ENCODE assay signal across 8 cellular contexts in the genomic region with DNA sequence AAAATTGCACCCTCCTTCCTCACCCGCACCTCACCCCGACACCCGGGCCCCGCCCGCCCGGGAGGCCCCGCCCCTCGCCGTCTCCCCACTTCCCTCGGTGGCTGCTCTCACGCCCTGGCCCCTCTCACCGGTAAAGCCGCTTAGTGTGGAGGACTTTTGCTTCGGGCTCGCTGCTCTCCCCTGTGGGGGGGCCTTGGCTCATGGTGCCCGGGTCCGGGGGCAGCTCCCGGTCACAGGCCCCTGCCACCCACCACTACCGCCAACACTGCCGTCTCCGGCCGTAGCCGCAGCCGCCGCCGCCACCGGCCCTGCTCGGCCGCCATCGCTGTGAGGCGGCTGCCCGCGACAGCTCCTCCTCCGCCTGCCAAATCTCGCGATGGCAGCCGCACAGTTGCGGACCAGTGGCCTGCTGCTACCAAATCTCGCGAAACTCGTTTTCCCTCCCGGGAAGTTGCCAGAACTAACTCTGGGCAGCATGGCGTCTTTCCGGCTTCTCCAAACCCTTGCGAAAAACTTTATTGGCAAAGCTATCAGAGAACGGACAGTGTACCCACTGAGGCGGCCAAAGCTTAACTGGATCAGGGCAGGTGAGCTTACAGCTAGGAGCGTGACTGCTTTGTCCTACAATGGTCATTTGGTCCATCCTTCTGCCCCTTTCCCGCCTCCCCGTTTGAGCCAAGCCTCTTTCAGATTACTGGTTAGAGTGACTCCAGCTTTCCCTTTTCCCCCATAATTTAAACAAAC. TPM values are rescaled to one million over a fixed set of nuclear protein-coding genes. Genes with fewer than 3 reads are reported as not detected.
DNase-seq lines count a peak whose midpoint lies in the region; ATAC-seq and TF ChIP-seq lines count a peak whose summit lies in the region.

TSS of gene SMG5 (minus strand) at position 347 of the 744 bp plus-strand sequence. CDS start at position 202, 145 bp downstream.

- H3K36me3 ChIP-seq in right atrium auricular region (peaks cover 18% of the 10 kb centered on the region), uterus (no peaks in the 10 kb centered on the region)

- H3K4me1 ChIP-seq in right atrium auricular region: peaks cover 0 to 37% of the 10 kb centered on the region in 2 donors
- peaks cover 0 to 7% of the 10 kb centered on the region in 2 donors for H3K4me1 ChIP-seq in uterus

- H3K27ac ChIP-seq in right atrium auricular region (peak within 1 kb of the TSS; percentile 93 to 94), uterus (peak within 1 kb of the TSS; percentile 92 to 93)

- intact Hi-C loops in T-helper 2 cell treated with Interferon-gamma antibody and Interleukin-4, amounts not matched to agents 100 ng/mL and 5 ng/mL, for 36 hours (cut with micrococcal nuclease): loop anchor here (1.0 to 2.0 kb wide), 6 partner anchors 56 to 458 kb away; partner anchors contain the start of genes CCT3, LAMTOR2, MRPL24 and TSACC
- intact Hi-C loops in uterus (cut with DNase I; ENCODE audit: low total_unique reads): no loop called here

- H3K4me3 ChIP-seq in right atrium auricular region: peak within 1 kb of the TSS; percentile 81 to 87
- peak within 1 kb of the TSS; percentile 98 to 99 for H3K4me3 ChIP-seq in uterus

- H3K27me3 ChIP-seq in right atrium auricular region: no peaks in the 10 kb centered on the region
- H3K27me3 ChIP-seq in uterus: no peaks in the 10 kb centered on the region

- H3K9me3 ChIP-seq in right atrium auricular region: no peaks in the 10 kb centered on the region
- no peaks in the 10 kb centered on the region for H3K9me3 ChIP-seq in uterus

- peak; percentile 52 to 88 for TF ChIP-seq POLR2A in uterus (IDR thresholded peaks at IDR 0.05)

- TF ChIP-seq CTCF in right atrium auricular region (IDR thresholded peaks at IDR 0.05) (no peak), uterus (IDR thresholded peaks at IDR 0.05) (peak in 1 of 4 experiments; percentile 21)

- DNase-seq in NCI-H187 treated with DMSO at 0.1 percent for 48 hours (lab: John Stamatoyannopoulos, UW) (peak; percentile 99), anterior cingulate cortex (lab: John Stamatoyannopoulos, UW) (peak; percentile 65 to 98 (median 92)), right atrium auricular region (ENCODE audit: low spot score) (peak; percentile 96), pulmonary artery endothelial cell (ENCODE audit: low read depth, low spot score) (peak; percentile 97), uterus (peak; percentile 97)

- ATAC-seq in GM18499 (IDR thresholded peaks at IDR 0.05; ENCODE audit: insufficient read depth, unreplicated experiment) (peak; percentile 43), HG02943 (IDR thresholded peaks at IDR 0.05; ENCODE audit: low read depth, unreplicated experiment) (peak; percentile 79)

RNA-seq across cellular contexts. Expression of gene SMG5, which starts in this region (rescaled TPM):
- total RNA-seq in T-helper 2 cell treated with Interferon-gamma antibody and Interleukin-4, amounts not matched to agents 100 ng/mL and 5 ng/mL, for 36 hours: 69.2 and 73.1 TPM in 2 replicates
- total RNA-seq in right atrium auricular region (10 to 100 TPM; 55.4 to 72.8 TPM), pulmonary artery endothelial cell (47.6 and 95.3 TPM in 2 replicates), uterus (10 to 100 TPM in 3 of 4 donors, 1 to 10 TPM in 1; 8.8 to 68.8 (median 39.0) TPM)

Comparison
In these comparisons a context has a peak if more than half of its experiments do, and no peak if none do; other contexts are left out.
1. Peak in every context shown above with its lines: DNase-seq, ATAC-seq, H3K4me3 ChIP-seq and H3K27ac ChIP-seq.